8 cellular contexts compared by ENCODE assay signal in the genomic region with DNA sequence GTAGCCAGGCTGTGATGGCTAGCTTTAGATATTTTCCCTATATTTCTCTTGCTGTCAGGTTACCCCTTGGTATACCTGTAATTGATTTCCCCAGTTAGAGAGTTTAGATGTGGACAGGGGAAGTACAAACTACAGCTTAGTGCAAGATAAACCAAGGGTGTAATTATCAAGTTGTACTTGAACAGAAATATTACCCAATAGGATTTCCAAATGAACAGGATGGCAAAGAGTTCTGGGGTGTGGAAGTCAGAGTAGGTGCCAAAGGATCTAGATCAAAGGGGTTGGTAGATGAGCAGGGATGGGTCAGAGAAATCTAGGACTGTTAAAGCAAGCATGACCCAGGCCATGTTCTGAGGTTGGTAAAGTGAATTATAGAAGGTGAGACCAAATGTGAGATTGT.
"Had no signal": no experiment of that assay in that cellular context is flagged by ENCODE, and none has a peak within 500 bp of the region (broad histone marks: within the 10 kb centered on the region; RNA-seq: fewer than 3 reads in every experiment).

No MANE protein-coding gene starts in this region.

- H3K9me3 ChIP-seq: HAP-1 had no signal

- H3K4me2 ChIP-seq: KMS-11 had no signal

- H3K9me3 Mint-ChIP-seq: IgD-negative memory B cell had no signal

- H3K4me1 Mint-ChIP-seq: IgD-negative memory B cell had no signal

- H3K36me3 ChIP-seq: HAP-1 had no signal

- H3K36me3 Mint-ChIP-seq: IgD-negative memory B cell had no signal

- H3K4me3 ChIP-seq: GM23248, HAP-1 had no signal

- H3K4me3 Mint-ChIP-seq: IgD-negative memory B cell had no signal

- ATAC-seq: HCT116 had no signal

- H3K4me1 ChIP-seq: HAP-1 had no signal

- H3K27ac Mint-ChIP-seq: IgD-negative memory B cell had no signal

- H3K27me3 Mint-ChIP-seq: IgD-negative memory B cell had no signal

- H3K9ac ChIP-seq: GM23248, KMS-11 had no signal

- H3K27ac ChIP-seq: GM23248, KMS-11 had no signal

- DNase-seq: GM23248, GOT3, H7, KBM-7 had no signal
